ENCODE assay signal across 8 cellular contexts in the genomic region with DNA sequence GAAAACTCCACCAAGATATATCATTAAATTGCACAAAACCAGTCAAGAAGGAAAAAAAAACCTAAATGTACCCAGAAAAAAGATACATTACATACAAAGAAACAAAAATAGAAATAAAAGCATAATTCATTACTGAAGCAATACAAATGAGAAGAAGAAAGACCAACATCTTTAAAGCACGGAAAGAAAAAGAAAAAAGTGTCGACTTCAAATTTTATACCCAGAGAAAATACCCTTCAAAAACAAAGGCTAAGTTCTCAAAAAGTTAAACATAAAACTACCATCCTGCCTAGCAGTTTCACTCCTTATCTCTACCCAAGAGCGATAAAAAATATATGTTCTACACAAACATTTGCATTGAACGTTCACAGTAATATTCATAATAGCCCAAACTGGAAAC.
"Had no signal": no experiment of that assay in that cellular context is flagged by ENCODE, and none has a peak within 500 bp of the region (broad histone marks: within the 10 kb centered on the region; RNA-seq: fewer than 3 reads in every experiment).

No MANE protein-coding gene starts in this region.

- FAIRE-seq: G401.6, GM12891, GM12892, GM18507, GM19239 had no signal

- ATAC-seq: GM12878 had no signal

- DNase-seq: GDM1, GF-D8 had no signal

- H3K4me3 ChIP-seq: GM12878 had no signal
